In the genomic region with DNA sequence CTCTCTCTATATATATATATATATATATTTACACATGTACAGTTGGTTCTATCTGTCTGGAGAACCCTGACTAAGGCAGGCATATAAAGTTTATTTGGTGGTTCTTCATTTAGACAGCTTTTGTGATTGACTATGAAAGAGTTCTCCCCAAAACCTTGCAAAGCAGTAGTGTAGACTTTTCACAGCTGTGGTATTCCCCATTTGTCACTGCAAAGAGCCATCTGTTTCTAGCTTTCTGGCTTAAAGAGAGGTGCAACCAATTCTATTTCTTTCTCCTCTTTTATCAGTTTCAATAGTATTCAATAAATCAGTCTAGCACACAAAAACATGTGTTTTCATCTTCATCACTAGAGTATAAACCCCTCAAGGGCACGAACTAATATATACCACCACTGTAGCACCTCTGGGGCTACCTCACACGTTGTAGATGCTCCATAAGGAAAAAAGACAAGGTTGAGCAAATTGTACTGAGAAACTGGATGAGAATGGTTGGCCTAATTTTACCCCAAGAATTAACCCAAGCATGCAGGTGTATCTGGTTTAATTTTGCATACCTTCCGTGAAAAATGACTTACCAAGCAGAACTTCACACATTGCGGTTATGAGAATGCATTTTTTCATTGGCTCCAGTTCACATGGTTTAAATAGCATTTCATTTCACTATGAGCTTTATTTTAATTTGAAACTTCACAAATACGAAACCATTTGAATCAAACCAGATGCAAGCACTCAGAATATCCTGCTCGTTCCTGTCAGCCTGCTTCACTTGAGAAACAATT, we compare ENCODE assay signal across 25 cellular contexts.
A peak's percentile ranks its signal among the peaks of the same experiment; 100 is the strongest.
DNase-seq lines count a peak whose midpoint lies in the region; ATAC-seq and FAIRE-seq lines count a peak whose summit lies in the region.
"Had no signal": no experiment of that assay in that cellular context is flagged by ENCODE, and none has a peak within 500 bp of the region (broad histone marks: within the 10 kb centered on the region; RNA-seq: fewer than 3 reads in every experiment).

No MANE protein-coding gene starts in this region.

- H3K27ac ChIP-seq in small intestine (ENCODE audit: low read depth in 1 of 2, low read length in 1 of 2), result no peak overlapping the region
- H3K27ac ChIP-seq: 22Rv1, BLaER1, esophagus squamous epithelium, heart left ventricle, spleen, WERI-Rb-1 had no signal

- H3K4me1 ChIP-seq in small intestine (ENCODE audit: control insufficient read depth in 2 of 2, insufficient read depth in 1 of 2, low read depth in 1 of 2, low read length in 1 of 2), result no peaks in the 10 kb centered on the region
- H3K4me1 ChIP-seq: BLaER1, esophagus squamous epithelium, heart left ventricle, spleen had no signal

- DNase-seq in AG08395 (ENCODE audit: low spot score) (peak; percentile 6), NCI-H748 (lab: John Stamatoyannopoulos, UW; ENCODE audit: unreplicated experiment) (no peak), small intestine (no peak), GDM1 (lab: John Stamatoyannopoulos, UW) (no peak), NCI-H2171 (lab: John Stamatoyannopoulos, UW) (no peak)
- DNase-seq: activated CD4-positive, alpha-beta memory T cell treated with anti-CD3 and anti-CD28 coated beads, Interleukin-2, amount 10 ng/mL, durations not matched to agents 7 days and 5 days; activated naive CD4-positive, alpha-beta T cell treated with Interleukin-2 at 50 U/mL for 16 hours; activated T-cell treated with anti-CD3 and anti-CD28 coated beads, Interleukin-2, amount 50 U/mL, for 1 hour; cerebellar nuclear complex; effector CD4-positive, alpha-beta T cell; esophagus squamous epithelium; heart left ventricle; NCI-H2029; NCI-H510A; SHP77; spleen; WERI-Rb-1 had no signal

- no peaks in the 10 kb centered on the region for H3K27me3 ChIP-seq in small intestine (ENCODE audit: control insufficient read depth in 2 of 2, insufficient read depth in 2 of 2, low read length in 2 of 2)
- H3K27me3 ChIP-seq: BLaER1, esophagus squamous epithelium, heart left ventricle, spleen had no signal

- no peaks in the 10 kb centered on the region for H3K36me3 ChIP-seq in small intestine (ENCODE audit: control insufficient read depth in 2 of 2, insufficient read depth in 2 of 2, low read length in 2 of 2)
- H3K36me3 ChIP-seq: BLaER1, esophagus squamous epithelium, heart left ventricle, spleen, WERI-Rb-1 had no signal

- FAIRE-seq in small intestine (lab: Jason Lieb, UNC), result no peak
- FAIRE-seq: GM19239, islet of Langerhans had no signal

- no peak overlapping the region for H3K4me3 ChIP-seq in small intestine (ENCODE audit: low read depth in 1 of 2, low read length in 2 of 2)
- H3K4me3 ChIP-seq: BLaER1, esophagus squamous epithelium, heart left ventricle, lung, spleen had no signal

- peak; percentile 60 for ATAC-seq in GM18909 (IDR thresholded peaks at IDR 0.05; ENCODE audit: poor library complexity, unreplicated experiment)
- ATAC-seq in HG02588 (IDR thresholded peaks at IDR 0.05; ENCODE audit: unreplicated experiment), result peak; percentile 59
- peak; percentile 71 for ATAC-seq in HG03442 (IDR thresholded peaks at IDR 0.05; ENCODE audit: unreplicated experiment)
- ATAC-seq: heart left ventricle had no signal

- WGBS in small intestine, 3 donors, result 73% methylated on average over 6 of the region's 6 CpGs

- H3K9me3 ChIP-seq in small intestine (ENCODE audit: control insufficient read depth, low read depth), result no peaks in the 10 kb centered on the region
- H3K9me3 ChIP-seq: esophagus squamous epithelium, heart left ventricle, spleen had no signal
